In genomic region chr16:80260906-80261311, GRCh38 we compare ENCODE assay signal across 16 cellular contexts.
DNase-seq lines count a peak whose midpoint lies in the region; ATAC-seq and TF ChIP-seq lines count a peak whose summit lies in the region.
"Had no signal": no experiment of that assay in that cellular context is flagged by ENCODE, and none has a peak within 500 bp of the region (broad histone marks: within the 10 kb centered on the region; RNA-seq: fewer than 3 reads in every experiment).

No MANE protein-coding gene starts in this region.

- H3K9ac ChIP-seq in neuronal stem cell (ENCODE audit: low read depth, low read length, poor library complexity): no peak overlapping the region
- H3K9ac ChIP-seq: BLaER1 treated with 17β-estradiol and CSF1 and Interleukin-3, amounts not matched to agents 10 nM and 100 nM had no signal

- H3K4me3 ChIP-seq in Caco-2 (ENCODE audit: low read depth, low read length) (no peak overlapping the region), neuronal stem cell (ENCODE audit: low read length in 2 of 2) (no peak overlapping the region)
- H3K4me3 ChIP-seq: BLaER1 treated with 17β-estradiol and CSF1 and Interleukin-3, amounts not matched to agents 10 nM and 100 nM had no signal

- no peak overlapping the region for H2BK15ac ChIP-seq in neuronal stem cell (ENCODE audit: low read length)

- no peak overlapping the region for H2AK5ac ChIP-seq in neuronal stem cell (ENCODE audit: low read depth, low read length)

- H3K9me3 ChIP-seq in Caco-2 (no peaks in the 10 kb centered on the region), neuronal stem cell (replicated peaks in 1 of 2; ENCODE audit: control insufficient read depth in 2 of 2, insufficient read depth in 1 of 2, low read depth in 1 of 2, low read length in 2 of 2) (no peaks in the 10 kb centered on the region)
- H3K9me3 ChIP-seq in CD4-positive, alpha-beta T cell (ENCODE audit: control insufficient read depth, low read length): no peaks in the 10 kb centered on the region
- H3K9me3 ChIP-seq: BLaER1 treated with 17β-estradiol and CSF1 and Interleukin-3, amounts not matched to agents 10 nM and 100 nM had no signal

- no peak for TF ChIP-seq CTCF in Caco-2 (IDR thresholded peaks at IDR 0.05; ENCODE audit: insufficient read depth in 1 of 2, low read depth in 1 of 2, low read length in 1 of 2, severe bottlenecking in 1 of 2, unreplicated experiment in 1 of 2)
- no peak for TF ChIP-seq CTCF in CD4-positive, alpha-beta T cell (IDR thresholded peaks at IDR 0.05)

- ATAC-seq in CD4-positive, alpha-beta T cell (ENCODE audit: poor library complexity): no peak

- H3K4me1 ChIP-seq in Caco-2 (peaks cover 28% of the 10 kb centered on the region), neuronal stem cell (ENCODE audit: control insufficient read depth in 2 of 2, insufficient read depth in 1 of 2, low read depth in 1 of 2, low read length in 2 of 2) (peaks cover 0 to 21% of the 10 kb centered on the region in 2 donors)
- H3K4me1 ChIP-seq: BLaER1 treated with 17β-estradiol and CSF1 and Interleukin-3, amounts not matched to agents 10 nM and 100 nM had no signal

- peaks cover 33% of the 10 kb centered on the region for H3K4me1 Mint-ChIP-seq in Caco-2 (ENCODE audit: low read depth, unreplicated experiment)
- no peaks in the 10 kb centered on the region for H3K4me1 Mint-ChIP-seq in CD4-positive, alpha-beta T cell (ENCODE audit: low read depth)

- peak overlapping the region; percentile 67 for H3K27ac ChIP-seq in neuronal stem cell (replicated peaks; ENCODE audit: low read length)
- H3K27ac ChIP-seq in CD4-positive, alpha-beta T cell (ENCODE audit: low read depth, low read length): no peak overlapping the region
- H3K27ac ChIP-seq: BLaER1 treated with 17β-estradiol and CSF1 and Interleukin-3, amounts not matched to agents 10 nM and 100 nM had no signal

- no TSS peak for BruUV-seq in Caco-2 (replicated peaks; lab: Mats Ljungman, UMichigan)

- H3K23ac ChIP-seq in neuronal stem cell (ENCODE audit: low read depth, low read length, poor library complexity): no peak overlapping the region

- H2BK5ac ChIP-seq in neuronal stem cell (ENCODE audit: low read length): no peak overlapping the region

- H2AFZ ChIP-seq in neuronal stem cell (ENCODE audit: low read length): no peak overlapping the region

- no peak overlapping the region for H2BK120ac ChIP-seq in neuronal stem cell (ENCODE audit: low read depth, low read length)

- H3K27me3 ChIP-seq in Caco-2 (replicated peaks; ENCODE audit: control insufficient read depth, insufficient read depth, low read length) (no peaks in the 10 kb centered on the region), neuronal stem cell (ENCODE audit: control insufficient read depth in 3 of 3, insufficient read depth in 3 of 3, low read depth in 1 of 3, low read length in 3 of 3) (no peaks in the 10 kb centered on the region)
- no peaks in the 10 kb centered on the region for H3K27me3 ChIP-seq in CD4-positive, alpha-beta T cell (ENCODE audit: control insufficient read depth, insufficient read depth, low read length)
- H3K27me3 ChIP-seq: BLaER1 treated with 17β-estradiol and CSF1 and Interleukin-3, amounts not matched to agents 10 nM and 100 nM had no signal

- no peak overlapping the region for H3K18ac ChIP-seq in neuronal stem cell (ENCODE audit: low read length)

- H3K4ac ChIP-seq in neuronal stem cell (ENCODE audit: low read length): no peak overlapping the region

- H3K4me2 ChIP-seq in neuronal stem cell (ENCODE audit: insufficient read depth, low read length, poor library complexity, severe bottlenecking): no peak overlapping the region
- H3K4me2 ChIP-seq: BLaER1 treated with 17β-estradiol and CSF1 and Interleukin-3, amounts not matched to agents 10 nM and 100 nM had no signal

- H3K27ac Mint-ChIP-seq in Caco-2 (ENCODE audit: unreplicated experiment): peak overlapping the region; percentile 18
- no peak overlapping the region for H3K27ac Mint-ChIP-seq in CD4-positive, alpha-beta T cell

- peaks cover 11% of the 10 kb centered on the region for H3K36me3 Mint-ChIP-seq in Caco-2 (ENCODE audit: insufficient read depth, unreplicated experiment)
- no peaks in the 10 kb centered on the region for H3K36me3 Mint-ChIP-seq in CD4-positive, alpha-beta T cell (ENCODE audit: low read depth)

- H2BK12ac ChIP-seq in neuronal stem cell (ENCODE audit: low read length): no peak overlapping the region

- no peaks in the 10 kb centered on the region for H3K27me3 Mint-ChIP-seq in Caco-2 (ENCODE audit: insufficient read depth, unreplicated experiment)
- peaks cover 18% of the 10 kb centered on the region for H3K27me3 Mint-ChIP-seq in CD4-positive, alpha-beta T cell

- H3K9me3 Mint-ChIP-seq in Caco-2 (ENCODE audit: unreplicated experiment): peaks cover 9% of the 10 kb centered on the region
- no peaks in the 10 kb centered on the region for H3K9me3 Mint-ChIP-seq in CD4-positive, alpha-beta T cell

- no peak overlapping the region for H4K8ac ChIP-seq in neuronal stem cell (ENCODE audit: low read depth, low read length)

- no peak overlapping the region for H3K4me3 Mint-ChIP-seq in Caco-2 (ENCODE audit: unreplicated experiment)
- no peak overlapping the region for H3K4me3 Mint-ChIP-seq in CD4-positive, alpha-beta T cell

- WGBS in neuronal stem cell (ENCODE audit: extremely low coverage in 2 of 2, insufficient read length in 2 of 2, insufficient replicate concordance in 1 of 2), 2 donors: no CpG with 5 or more reads among the region's 4 CpGs

- POLR2A ChIA-PET in Caco-2 (lab: Charles Lee): no interaction called here
- POLR2A ChIA-PET in CD4-positive, alpha-beta T cell (lab: Charles Lee): no interaction called here

- no peak overlapping the region for H4K91ac ChIP-seq in neuronal stem cell (ENCODE audit: low read depth, low read length, poor library complexity)

- DNase-seq in Caco-2: no peak
- peak; percentile 63 to 78 for DNase-seq in dermis microvascular lymphatic vessel endothelial cell (ENCODE audit: low read depth in 2 of 2)
- DNase-seq in kidney glomerular epithelial cell (lab: John Stamatoyannopoulos, UW): peak; percentile 12
- peak; percentile 45 for DNase-seq in neuronal stem cell (ENCODE audit: low spot score)
- DNase-seq in HUDEP-2 (lab: John Stamatoyannopoulos, UW; ENCODE audit: unreplicated experiment in 76 of 76): no peak
- DNase-seq in C1 segment of cervical spinal cord (lab: John Stamatoyannopoulos, UW): no peak
- no peak for DNase-seq in CD4-positive, alpha-beta T cell
- no peak for DNase-seq in GM03348 (ENCODE audit: low spot score)
- DNase-seq: 8988T, HCEC 1CT, MV-4-11, NCI-H1436, NCI-H2029 treated with DMSO at 0.1 percent for 48 hours, NCI-H510A, SHP77 treated with DMSO at 0.1 percent for 48 hours had no signal

- intact Hi-C loops in Caco-2 (cut with micrococcal nuclease; ENCODE audit: unreplicated experiment): loop anchor here (10.0 kb wide), 1 partner anchor 506 kb away; no protein-coding TSS in a partner anchor
- intact Hi-C loops in CD4-positive, alpha-beta T cell (cut with DNase I, micrococcal nuclease): no loop called here

- CTCF ChIA-PET in Caco-2 (lab: Charles Lee): no interaction called here
- CTCF ChIA-PET in CD4-positive, alpha-beta T cell (lab: Charles Lee): no interaction called here

- H3K79me1 ChIP-seq in neuronal stem cell (ENCODE audit: low read depth, low read length): no peaks in the 10 kb centered on the region

- H3K36me3 ChIP-seq in Caco-2 (ENCODE audit: control insufficient read depth, insufficient read depth, low read length) (no peaks in the 10 kb centered on the region), neuronal stem cell (replicated peaks in 1 of 2; ENCODE audit: control insufficient read depth in 2 of 2, insufficient read depth in 2 of 2, low read length in 2 of 2) (no peaks in the 10 kb centered on the region)
- H3K36me3 ChIP-seq: BLaER1 treated with 17β-estradiol and CSF1 and Interleukin-3, amounts not matched to agents 10 nM and 100 nM had no signal

- no peak overlapping the region for H3K14ac ChIP-seq in neuronal stem cell (ENCODE audit: low read length)

Comparison
In these comparisons a context has a peak if more than half of its experiments do, and no peak if none do; other contexts are left out.
1. DNase-seq: peak in dermis microvascular lymphatic vessel endothelial cell (2 of 2), kidney glomerular epithelial cell (single experiment) and neuronal stem cell (single experiment); none in Caco-2 (0 of 2), HUDEP-2 (0 of 76), C1 segment of cervical spinal cord (0 of 14), CD4-positive, alpha-beta T cell (0 of 10) and GM03348 (single experiment).